22 cellular contexts compared by ENCODE assay signal in the genomic region with DNA sequence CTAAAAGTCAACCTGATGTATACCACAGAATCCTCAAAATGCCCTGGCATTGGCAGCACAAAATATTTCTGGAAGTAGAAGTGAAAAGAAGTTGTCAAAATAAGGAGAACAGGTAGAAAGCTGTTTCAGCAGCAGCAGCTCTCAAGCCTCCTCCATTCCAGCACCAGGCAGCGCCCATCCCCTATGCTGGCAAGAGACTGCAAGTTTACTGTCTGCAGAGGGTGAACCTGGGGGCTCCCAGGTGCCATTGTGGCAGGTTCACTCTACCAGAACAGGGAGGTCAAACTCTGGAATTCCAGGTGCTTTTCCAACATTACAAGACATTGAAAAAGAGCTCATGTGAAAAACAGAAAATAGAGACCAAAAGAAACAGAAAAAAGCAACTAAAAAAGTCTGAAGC.
"Had no signal": no experiment of that assay in that cellular context is flagged by ENCODE, and none has a peak within 500 bp of the region (broad histone marks: within the 10 kb centered on the region; RNA-seq: fewer than 3 reads in every experiment).

No MANE protein-coding gene starts in this region.

- FAIRE-seq: RCC 7860, TTC549 had no signal

- DNase-seq: activated CD4-positive, alpha-beta memory T cell treated with anti-CD3 and anti-CD28 coated beads, Interleukin-2, amount 10 ng/mL, durations not matched to agents 7 days and 5 days; activated CD4-positive, alpha-beta T cell treated with anti-CD3 and anti-CD28 coated beads for 36 hours; activated CD4-positive, alpha-beta T cell treated with anti-CD3 and anti-CD28 coated beads, Interleukin-2, amount 50 U/mL, for 1 hour; activated CD8-positive, alpha-beta memory T cell treated with anti-CD3 and anti-CD28 coated beads, Interleukin-2, amount 50 U/mL, for 4 hours; activated gamma-delta T cell treated with Interleukin-2 at 50 U/mL for 16 hours; activated naive CD4-positive, alpha-beta T cell treated with anti-CD3 and anti-CD28 coated beads, Interleukin-2, amount 10 ng/mL, durations not matched to agents 7 days and 5 days; activated naive CD8-positive, alpha-beta T cell treated with anti-CD3 and anti-CD28 coated beads for 36 hours; activated T-cell treated with anti-CD3 and anti-CD28 coated beads, Interleukin-2, amount 50 U/mL, for 72 hours; NCI-H1105; NCI-H1436; NCI-H1694 treated with DMSO at 0.1 percent for 48 hours; NCI-H2029 treated with DMSO at 0.1 percent for 48 hours; NCI-H510A treated with DMSO at 0.1 percent for 48 hours; PC-3; SIG-M5; T-helper 17 cell; T1000; WERI-Rb-1 had no signal

- H3K27ac ChIP-seq: KMS-11, WERI-Rb-1 had no signal

- H3K36me3 ChIP-seq: adrenal gland, WERI-Rb-1 had no signal

- H3K4me3 ChIP-seq: adrenal gland had no signal

- H3K9me3 ChIP-seq: adrenal gland had no signal

- H3K27me3 ChIP-seq: adrenal gland had no signal

- ATAC-seq: activated CD4-positive, alpha-beta T cell treated with anti-CD3 and anti-CD28 coated beads for 36 hours; activated T-cell treated with anti-CD3 and anti-CD28 coated beads, Interleukin-2, amount 50 U/mL, for 72 hours; PC-3; T-helper 17 cell had no signal
